In the genomic region with DNA sequence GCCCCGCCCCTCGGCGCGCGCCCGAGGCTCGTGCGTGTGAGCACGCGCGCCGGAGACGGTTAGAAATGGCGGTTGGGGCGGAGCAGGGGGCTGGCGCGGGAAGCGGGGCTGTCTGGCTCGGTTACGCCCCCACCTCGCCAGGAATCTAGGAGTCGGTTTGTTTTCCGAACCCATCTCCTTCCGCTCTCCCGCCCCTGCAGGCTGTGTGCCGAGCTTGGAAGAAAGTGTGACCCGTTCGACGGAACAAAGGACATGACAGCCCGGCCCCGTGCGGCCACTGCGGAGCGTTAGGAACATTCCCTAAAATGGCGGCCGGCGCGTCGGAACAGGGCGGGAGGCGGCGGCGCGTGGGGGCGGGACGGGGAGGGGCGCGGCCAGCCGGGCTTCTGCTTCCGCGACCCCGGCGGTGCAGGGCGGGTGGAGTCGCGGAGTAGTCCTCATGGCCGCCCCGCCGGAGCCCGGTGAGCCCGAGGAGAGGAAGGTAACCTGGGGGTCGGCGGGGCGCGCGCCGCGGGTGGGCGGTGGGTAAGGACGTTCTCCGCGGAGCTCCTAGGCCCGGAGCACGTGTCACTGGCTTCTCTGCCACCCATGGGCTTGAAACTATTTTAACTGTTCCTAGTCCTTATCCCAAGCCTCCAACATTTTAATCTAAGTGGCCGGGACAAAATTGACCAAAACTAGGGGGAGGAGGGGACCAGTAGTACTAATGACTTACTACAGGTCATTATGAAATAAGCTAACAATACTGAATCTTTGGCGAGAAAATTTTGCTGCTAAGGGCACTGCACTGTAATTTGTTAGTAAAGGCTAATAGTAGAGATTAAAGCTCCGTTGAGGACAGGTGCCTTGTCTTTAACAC, we compare ENCODE assay signal across 8 cellular contexts.
DNase-seq lines count a peak whose midpoint lies in the region; ATAC-seq and TF ChIP-seq lines count a peak whose summit lies in the region.

A gene with protein sequence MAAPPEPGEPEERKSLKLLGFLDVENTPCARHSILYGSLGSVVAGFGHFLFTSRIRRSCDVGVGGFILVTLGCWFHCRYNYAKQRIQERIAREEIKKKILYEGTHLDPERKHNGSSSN (plus strand): TSS at position 383 of the 859 bp plus-strand sequence. CDS start 57 bp downstream, at position 440.

- peak; percentile 16 for TF ChIP-seq CTCF in choroid plexus epithelial cell (conservative IDR thresholded peaks at IDR 0.05; ENCODE audit: low read depth, low read length)

- no peaks in the 10 kb centered on the region for H3K27me3 ChIP-seq in layer of hippocampus (ENCODE audit: control insufficient read depth, insufficient read depth, low read length)

- peak within 1 kb of the TSS; percentile 82 for H3K4me3 ChIP-seq in choroid plexus epithelial cell (ENCODE audit: low read depth, low read length)

- DNase-seq in AG08396 (ENCODE audit: low spot score) (peak; percentile 92), NCI-H226 (peak; percentile 88), choroid plexus epithelial cell (ENCODE audit: low read depth) (peak; percentile 90)
- DNase-seq in activated CD4-positive, alpha-beta T cell treated with anti-CD3 and anti-CD28 coated beads for 1 hour: peak; percentile 84
- DNase-seq in stimulated activated CD4-positive, alpha-beta T cell treated with anti-CD3 and anti-CD28 coated beads, Interleukin-1b, Interleukin-23, amount 100 ng/mL, for 24 hours (ENCODE audit: low read depth in 4 of 4, low spot score in 1 of 4): peak; percentile 72 to 87 (median 79)

- H3K27ac ChIP-seq in layer of hippocampus (ENCODE audit: low read depth, low read length): peak within 1 kb of the TSS; percentile 100

- ATAC-seq in GM18868 (IDR thresholded peaks at IDR 0.05; ENCODE audit: unreplicated experiment) (peak; percentile 63), HG03108 (IDR thresholded peaks at IDR 0.05; ENCODE audit: unreplicated experiment) (peak; percentile 53)

Comparison
In these comparisons a context has a peak if more than half of its experiments do, and no peak if none do; other contexts are left out.
1. Peak in every context shown above with its lines: DNase-seq, ATAC-seq, H3K4me3 ChIP-seq and H3K27ac ChIP-seq.